Comparison of ENCODE assay signal across 8 cellular contexts in the genomic region with DNA sequence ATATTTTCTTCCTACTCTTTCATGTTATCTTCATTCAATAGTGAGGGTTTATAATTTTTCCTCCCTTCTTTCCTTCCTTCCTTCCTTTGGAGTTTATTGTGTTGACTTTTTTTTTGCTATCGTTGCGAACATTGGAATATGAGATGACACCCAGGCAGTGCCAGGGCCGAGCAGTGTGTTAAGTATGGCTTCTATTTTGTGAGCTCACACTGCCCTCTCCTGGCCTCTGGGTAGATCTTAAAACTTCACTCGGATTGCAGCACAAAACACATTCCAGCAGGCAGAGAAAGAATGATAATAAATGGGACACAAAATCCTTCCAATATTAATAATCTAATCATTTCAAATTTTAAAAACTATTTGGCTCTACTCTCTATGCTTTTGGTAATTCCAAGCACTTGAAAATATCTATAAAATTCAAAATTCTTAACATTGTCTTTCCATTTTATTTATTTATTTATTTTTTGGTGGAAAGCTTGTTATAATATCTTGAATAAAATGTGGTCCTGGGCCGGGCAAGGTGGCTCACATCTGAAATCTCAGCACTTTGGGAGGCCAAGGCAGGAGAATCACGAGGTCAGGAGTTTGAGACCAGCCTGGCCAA.
DNase-seq lines count a peak whose midpoint lies in the region; ATAC-seq and TF ChIP-seq lines count a peak whose summit lies in the region.

No MANE protein-coding gene starts in this region.

- no peaks in the 10 kb centered on the region for H3K27me3 ChIP-seq in brain microvascular endothelial cell (replicated peaks)

- H3K27ac ChIP-seq in brain microvascular endothelial cell = no peak overlapping the region

- peak; percentile 76 for TF ChIP-seq CTCF in brain microvascular endothelial cell (IDR thresholded peaks at IDR 0.05; ENCODE audit: low read depth, low read length, missing control alignments)

- no peak overlapping the region for H3K4me3 ChIP-seq in brain microvascular endothelial cell (ENCODE audit: low read depth, low read length)

- peak; percentile 82 for DNase-seq in EH (ENCODE audit: low read depth)
- peak; percentile 34 to 63 for DNase-seq in NCI-H1930 (lab: John Stamatoyannopoulos, UW)
- peak; percentile 34 for DNase-seq in UCSD-AML1 (lab: John Stamatoyannopoulos, UW; ENCODE audit: unreplicated experiment)
- DNase-seq in brain microvascular endothelial cell = peak; percentile 76
- DNase-seq in iris pigment epithelial cell (ENCODE audit: low read depth) = peak; percentile 77
- peak; percentile 27 to 40 (median 33) for DNase-seq in stimulated activated CD4-positive, alpha-beta T cell treated with anti-CD3 and anti-CD28 coated beads, Interleukin-1b, Interleukin-23, amount 100 ng/mL, for 24 hours (ENCODE audit: low read depth in 4 of 4, low spot score in 1 of 4)

- no peaks in the 10 kb centered on the region for H3K36me3 ChIP-seq in brain microvascular endothelial cell (replicated peaks)

- in situ Hi-C loops in brain microvascular endothelial cell (cut with HindIII; ENCODE audit: low pct_ligation_motif_present, low sequenced_read_pairs) = no loop called here

- ATAC-seq in HG02642 (IDR thresholded peaks at IDR 0.05; ENCODE audit: poor library complexity, unreplicated experiment) = peak; percentile 79
- ATAC-seq in GM21825 (IDR thresholded peaks at IDR 0.05; ENCODE audit: unreplicated experiment) = no peak
